ENCODE assay signal across 22 cellular contexts in the genomic region with DNA sequence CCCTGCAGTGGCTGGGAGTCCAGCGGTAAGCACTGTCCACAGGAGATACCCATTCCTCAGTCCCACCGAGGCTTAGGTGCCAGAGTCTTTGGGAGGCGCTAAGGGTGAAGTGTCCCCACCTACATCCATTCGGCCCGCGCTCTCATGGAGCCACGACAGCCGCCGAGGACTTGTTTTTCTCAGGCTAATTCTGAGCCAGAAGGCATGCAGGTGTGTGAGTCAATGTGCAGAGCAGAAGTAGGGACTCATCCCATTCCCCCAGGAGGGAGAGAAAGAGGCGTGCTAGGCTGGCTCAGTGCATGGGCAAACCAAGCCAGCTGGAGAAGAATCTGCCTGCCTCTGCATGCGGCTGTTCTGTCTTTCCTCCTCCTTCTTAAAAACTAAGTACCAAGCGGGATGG. TPM values are rescaled to one million over a fixed set of nuclear protein-coding genes. Genes with fewer than 3 reads are reported as not detected.
"Had no signal": no experiment of that assay in that cellular context is flagged by ENCODE, and none has a peak within 500 bp of the region (broad histone marks: within the 10 kb centered on the region; RNA-seq: fewer than 3 reads in every experiment).

No MANE protein-coding gene starts in this region.

- H3K27ac ChIP-seq: body of pancreas, colonic mucosa, gastroesophageal sphincter, heart left ventricle, lower lobe of right lung, psoas muscle, stomach, thoracic aorta, upper lobe of right lung had no signal

- H3K27me3 Mint-ChIP-seq: activated CD4-positive, alpha-beta T cell treated with anti-CD3 and anti-CD28 coated beads for 36 hours; activated CD8-positive, alpha-beta T cell treated with anti-CD3 and anti-CD28 coated beads for 36 hours; activated T-helper 17 cell treated with anti-CD3 and anti-CD28 coated beads, Interleukin-2, amount 50 U/mL, for 72 hours had no signal

- H3K4me3 Mint-ChIP-seq: activated CD4-positive, alpha-beta T cell treated with anti-CD3 and anti-CD28 coated beads for 36 hours; activated CD8-positive, alpha-beta T cell treated with anti-CD3 and anti-CD28 coated beads for 36 hours; activated naive CD4-positive, alpha-beta T cell treated with anti-CD3 and anti-CD28 coated beads for 36 hours; activated T-helper 17 cell treated with anti-CD3 and anti-CD28 coated beads, Interleukin-2, amount 50 U/mL, for 72 hours; stimulated activated effector memory CD8-positive, alpha-beta T cell treated with anti-CD3 and anti-CD28 coated beads, Interleukin-12 subunit alpha, Interleukin-12 subunit beta, amount 100 ng/mL, for 72 hours; T-helper 2 cell treated with Interferon-gamma antibody and Interleukin-4, amounts not matched to agents 5 μg/mL and 100 μg/mL, for 36 hours; WTC11 had no signal

- ATAC-seq: activated CD4-positive, alpha-beta T cell treated with anti-CD3 and anti-CD28 coated beads for 36 hours; activated CD8-positive, alpha-beta T cell treated with anti-CD3 and anti-CD28 coated beads for 36 hours; activated T-helper 17 cell treated with anti-CD3 and anti-CD28 coated beads, Interleukin-2, amount 50 U/mL, for 72 hours; body of pancreas; gastroesophageal sphincter; heart left ventricle; lower lobe of right lung; right cardiac atrium; stimulated activated effector memory CD8-positive, alpha-beta T cell treated with anti-CD3 and anti-CD28 coated beads, Interleukin-12 subunit alpha, Interleukin-12 subunit beta, amount 100 ng/mL, for 72 hours; upper lobe of right lung; WTC11 had no signal

- H3K4me3 ChIP-seq: body of pancreas, colonic mucosa, gastroesophageal sphincter, heart left ventricle, lower lobe of right lung, psoas muscle, stomach, thoracic aorta, upper lobe of right lung had no signal

- FAIRE-seq: small intestine had no signal

- H3K36me3 Mint-ChIP-seq: stimulated activated effector memory CD8-positive, alpha-beta T cell treated with anti-CD3 and anti-CD28 coated beads, Interleukin-12 subunit alpha, Interleukin-12 subunit beta, amount 100 ng/mL, for 72 hours; WTC11 had no signal

- H3K9me3 Mint-ChIP-seq: activated CD8-positive, alpha-beta T cell treated with anti-CD3 and anti-CD28 coated beads for 36 hours; activated naive CD4-positive, alpha-beta T cell treated with anti-CD3 and anti-CD28 coated beads for 36 hours; activated T-helper 17 cell treated with anti-CD3 and anti-CD28 coated beads, Interleukin-2, amount 50 U/mL, for 72 hours; stimulated activated effector memory CD8-positive, alpha-beta T cell treated with anti-CD3 and anti-CD28 coated beads, Interleukin-12 subunit alpha, Interleukin-12 subunit beta, amount 100 ng/mL, for 72 hours; T-helper 2 cell treated with Interferon-gamma antibody and Interleukin-4, amounts not matched to agents 5 μg/mL and 100 μg/mL, for 36 hours; WTC11 had no signal

- H3K36me3 ChIP-seq: colonic mucosa, heart left ventricle, lower lobe of right lung, thoracic aorta, upper lobe of right lung had no signal

- H3K4me1 Mint-ChIP-seq: activated CD4-positive, alpha-beta T cell treated with anti-CD3 and anti-CD28 coated beads for 36 hours; activated T-helper 17 cell treated with anti-CD3 and anti-CD28 coated beads, Interleukin-2, amount 50 U/mL, for 72 hours; stimulated activated effector memory CD8-positive, alpha-beta T cell treated with anti-CD3 and anti-CD28 coated beads, Interleukin-12 subunit alpha, Interleukin-12 subunit beta, amount 100 ng/mL, for 72 hours; WTC11 had no signal

- H3K27me3 ChIP-seq: body of pancreas, colonic mucosa, gastroesophageal sphincter, heart left ventricle, stomach, upper lobe of right lung had no signal

- H3K27ac Mint-ChIP-seq: activated CD4-positive, alpha-beta T cell treated with anti-CD3 and anti-CD28 coated beads for 36 hours; activated CD8-positive, alpha-beta T cell treated with anti-CD3 and anti-CD28 coated beads for 36 hours; activated naive CD4-positive, alpha-beta T cell treated with anti-CD3 and anti-CD28 coated beads for 36 hours; activated T-helper 17 cell treated with anti-CD3 and anti-CD28 coated beads, Interleukin-2, amount 50 U/mL, for 72 hours; stimulated activated effector memory CD8-positive, alpha-beta T cell treated with anti-CD3 and anti-CD28 coated beads, Interleukin-12 subunit alpha, Interleukin-12 subunit beta, amount 100 ng/mL, for 72 hours; T-helper 2 cell treated with Interferon-gamma antibody and Interleukin-4, amounts not matched to agents 5 μg/mL and 100 μg/mL, for 36 hours; WTC11 had no signal

- DNase-seq: activated CD4-positive, alpha-beta T cell treated with anti-CD3 and anti-CD28 coated beads for 36 hours; activated CD8-positive, alpha-beta T cell treated with anti-CD3 and anti-CD28 coated beads for 36 hours; activated naive CD4-positive, alpha-beta T cell treated with anti-CD3 and anti-CD28 coated beads for 36 hours; activated T-cell treated with anti-CD3 and anti-CD28 coated beads, Interleukin-2, amount 50 U/mL, for 1 hour; body of pancreas; central memory CD4-positive, alpha-beta T cell; colonic mucosa; lower lobe of right lung; midbrain; psoas muscle; right cardiac atrium; small intestine; stimulated activated CD4-positive, alpha-beta T cell treated with anti-CD3 and anti-CD28 coated beads, Interleukin-4, amount 100 ng/mL, for 24 hours; stomach; upper lobe of right lung had no signal

- H3K9me3 ChIP-seq: body of pancreas, colonic mucosa, gastroesophageal sphincter, heart left ventricle, lower lobe of right lung, psoas muscle, stomach, thoracic aorta, upper lobe of right lung had no signal

- H3K4me1 ChIP-seq: body of pancreas, colonic mucosa, gastroesophageal sphincter, heart left ventricle, lower lobe of right lung, psoas muscle, stomach, upper lobe of right lung had no signal

RNA-seq across cellular contexts. Expression of a gene that starts 46.6 kb away (rescaled TPM):
- total RNA-seq: activated CD4-positive, alpha-beta T cell treated with anti-CD3 and anti-CD28 coated beads for 36 hours; activated CD8-positive, alpha-beta T cell treated with anti-CD3 and anti-CD28 coated beads for 36 hours; activated naive CD4-positive, alpha-beta T cell treated with anti-CD3 and anti-CD28 coated beads for 36 hours; activated T-helper 17 cell treated with anti-CD3 and anti-CD28 coated beads, Interleukin-2, amount 50 U/mL, for 72 hours; lower lobe of right lung; thoracic aorta; upper lobe of right lung had no signal
- polyA plus RNA-seq: heart left ventricle had no signal
